1 cellular context compared by ENCODE assay signal in genomic region chr15:25863067-25863967, GRCh38.
A peak's percentile ranks its signal among the peaks of the same experiment; 100 is the strongest.
TF ChIP-seq lines count a peak whose summit lies in the region.

Gene ATP10A, minus strand, starts transcription at chr15:25863327. Its CDS starts 231 bp downstream, at chr15:25863096.

TF ChIP-seq in H1, 55 proteins besides CTCF, POLR2A, EP300 and RAD21 (continued from another document):
- 0 out of 2 replicates have a peak, but pooled peaks have one; percentile 21 for TF ChIP-seq E2F6 (IDR thresholded peaks at IDR 0.05)
- no peak for TF ChIP-seq SIX5 (IDR thresholded peaks at IDR 0.05; ENCODE audit: low read depth, low read length)
- TF ChIP-seq SAP30 (IDR thresholded peaks at IDR 0.05; ENCODE audit: insufficient read depth, insufficient replicate concordance, low read length) = no peak
- peak; percentile 14 for TF ChIP-seq ASH2L (IDR thresholded peaks at IDR 0.05; ENCODE audit: low read length)
- no peak for TF ChIP-seq TCF12 (IDR thresholded peaks at IDR 0.05; ENCODE audit: low read depth, low read length)
- TF ChIP-seq SUZ12 (IDR thresholded peaks at IDR 0.05; ENCODE audit: low read length) = no peak; the same call in none of the 2 replicates
- TF ChIP-seq TAF7 (optimal IDR thresholded peaks at IDR 0.05; ENCODE audit: borderline replicate concordance, low read depth, low read length) = no peak
- TF ChIP-seq BACH1 (IDR thresholded peaks at IDR 0.05; ENCODE audit: low read length) = no peak
- TF ChIP-seq CBX8 (IDR thresholded peaks at IDR 0.05; ENCODE audit: borderline replicate concordance, low read depth, low read length) = no peak
- TF ChIP-seq MAX (IDR thresholded peaks at IDR 0.05) = 0 out of 2 replicates have a peak, but pooled peaks have one; percentile 24
- TF ChIP-seq KDM4A (IDR thresholded peaks at IDR 0.05; ENCODE audit: low read depth, low read length, severe bottlenecking) = peak; percentile 6
- 0 out of 2 replicates have a peak, but pooled peaks have one; percentile 12 for TF ChIP-seq PHF8 (conservative IDR thresholded peaks at IDR 0.05; ENCODE audit: low read depth, low read length)
